In genomic region chr16:9362050-9362449, GRCh38 we compare ENCODE assay signal across 29 cellular contexts.
"Had no signal": no experiment of that assay in that cellular context is flagged by ENCODE, and none has a peak within 500 bp of the region (broad histone marks: within the 10 kb centered on the region; RNA-seq: fewer than 3 reads in every experiment).

No MANE protein-coding gene starts in this region.

- H3K27me3 Mint-ChIP-seq: activated CD4-positive, alpha-beta memory T cell treated with anti-CD3 and anti-CD28 coated beads, Interleukin-2, amount 10 ng/mL, durations not matched to agents 7 days and 5 days; activated CD4-positive, alpha-beta T cell treated with anti-CD3 and anti-CD28 coated beads, Interleukin-2, amount 10 ng/mL, durations not matched to agents 7 days and 5 days; activated naive CD4-positive, alpha-beta T cell treated with anti-CD3 and anti-CD28 coated beads, Interleukin-2, amount 50 U/mL, for 24 hours; activated naive CD8-positive, alpha-beta T cell treated with anti-CD3 and anti-CD28 coated beads, Interleukin-2, amount 50 U/mL, for 24 hours; activated T-helper 17 cell treated with anti-CD3 and anti-CD28 coated beads, Interleukin-2, amount 50 U/mL, for 72 hours; effector memory CD8-positive, alpha-beta T cell had no signal

- H3K27ac Mint-ChIP-seq: activated CD4-positive, alpha-beta memory T cell treated with anti-CD3 and anti-CD28 coated beads, Interleukin-2, amount 10 ng/mL, durations not matched to agents 7 days and 5 days; activated CD4-positive, alpha-beta T cell treated with anti-CD3 and anti-CD28 coated beads, Interleukin-2, amount 10 ng/mL, durations not matched to agents 7 days and 5 days; activated naive CD4-positive, alpha-beta T cell treated with anti-CD3 and anti-CD28 coated beads for 36 hours; activated naive CD4-positive, alpha-beta T cell treated with anti-CD3 and anti-CD28 coated beads, Interleukin-2, amount 50 U/mL, for 24 hours; activated naive CD8-positive, alpha-beta T cell treated with anti-CD3 and anti-CD28 coated beads for 36 hours; activated naive CD8-positive, alpha-beta T cell treated with anti-CD3 and anti-CD28 coated beads, Interleukin-2, amount 50 U/mL, for 24 hours; activated T-helper 17 cell treated with anti-CD3 and anti-CD28 coated beads, Interleukin-2, amount 50 U/mL, for 72 hours; effector memory CD8-positive, alpha-beta T cell had no signal

- ATAC-seq: activated naive CD8-positive, alpha-beta T cell treated with anti-CD3 and anti-CD28 coated beads, Interleukin-2, amount 50 U/mL, for 24 hours; activated T-cell treated with anti-CD3 and anti-CD28 coated beads, Interleukin-2, amount 50 U/mL, for 4 hours; activated T-helper 17 cell treated with anti-CD3 and anti-CD28 coated beads, Interleukin-2, amount 50 U/mL, for 72 hours; body of pancreas; effector memory CD8-positive, alpha-beta T cell had no signal

- H3K4me3 ChIP-seq: adrenal gland, body of pancreas had no signal

- H3K4me3 Mint-ChIP-seq: activated CD4-positive, alpha-beta memory T cell treated with anti-CD3 and anti-CD28 coated beads, Interleukin-2, amount 10 ng/mL, durations not matched to agents 7 days and 5 days; activated CD4-positive, alpha-beta T cell treated with anti-CD3 and anti-CD28 coated beads, Interleukin-2, amount 10 ng/mL, durations not matched to agents 7 days and 5 days; activated naive CD4-positive, alpha-beta T cell treated with anti-CD3 and anti-CD28 coated beads for 36 hours; activated naive CD4-positive, alpha-beta T cell treated with anti-CD3 and anti-CD28 coated beads, Interleukin-2, amount 50 U/mL, for 24 hours; activated naive CD8-positive, alpha-beta T cell treated with anti-CD3 and anti-CD28 coated beads for 36 hours; activated naive CD8-positive, alpha-beta T cell treated with anti-CD3 and anti-CD28 coated beads, Interleukin-2, amount 50 U/mL, for 24 hours; activated T-cell treated with anti-CD3 and anti-CD28 coated beads, Interleukin-2, amount 50 U/mL, for 4 hours; activated T-helper 17 cell treated with anti-CD3 and anti-CD28 coated beads, Interleukin-2, amount 50 U/mL, for 72 hours; effector memory CD8-positive, alpha-beta T cell had no signal

- H3K4me1 Mint-ChIP-seq: activated CD4-positive, alpha-beta memory T cell treated with anti-CD3 and anti-CD28 coated beads, Interleukin-2, amount 10 ng/mL, durations not matched to agents 7 days and 5 days; activated CD4-positive, alpha-beta T cell treated with anti-CD3 and anti-CD28 coated beads, Interleukin-2, amount 10 ng/mL, durations not matched to agents 7 days and 5 days; activated naive CD4-positive, alpha-beta T cell treated with anti-CD3 and anti-CD28 coated beads, Interleukin-2, amount 50 U/mL, for 24 hours; activated naive CD8-positive, alpha-beta T cell treated with anti-CD3 and anti-CD28 coated beads for 36 hours; activated naive CD8-positive, alpha-beta T cell treated with anti-CD3 and anti-CD28 coated beads, Interleukin-2, amount 50 U/mL, for 24 hours; activated T-helper 17 cell treated with anti-CD3 and anti-CD28 coated beads, Interleukin-2, amount 50 U/mL, for 72 hours had no signal

- H3K27me3 ChIP-seq: adrenal gland, body of pancreas had no signal

- DNase-seq: activated CD4-positive, alpha-beta memory T cell treated with anti-CD3 and anti-CD28 coated beads, Interleukin-2, amount 10 ng/mL, durations not matched to agents 7 days and 5 days; activated CD4-positive, alpha-beta T cell treated with anti-CD3 and anti-CD28 coated beads for 1 hour; activated CD4-positive, alpha-beta T cell treated with anti-CD3 and anti-CD28 coated beads for 4 hours; activated CD4-positive, alpha-beta T cell treated with anti-CD3 and anti-CD28 coated beads, Interleukin-2, amount 10 ng/mL, durations not matched to agents 7 days and 5 days; activated CD4-positive, alpha-beta T cell treated with anti-CD3 and anti-CD28 coated beads, Interleukin-2, amount 50 U/mL, for 4 hours; activated effector memory CD4-positive, alpha-beta T cell treated with Interleukin-2 at 50 U/mL for 16 hours; activated naive CD4-positive, alpha-beta T cell treated with anti-CD3 and anti-CD28 coated beads for 36 hours; activated naive CD8-positive, alpha-beta T cell treated with anti-CD3 and anti-CD28 coated beads for 36 hours; activated naive CD8-positive, alpha-beta T cell treated with anti-CD3 and anti-CD28 coated beads, Interleukin-2, amount 50 U/mL, for 24 hours; activated T-cell treated with anti-CD3 and anti-CD28 coated beads, Interleukin-2, amount 50 U/mL, for 4 hours; adrenal gland; amygdala; aorta; body of pancreas; caudate nucleus; cortex of kidney; dermis blood vessel endothelial cell; effector CD4-positive, alpha-beta T cell; effector memory CD8-positive, alpha-beta T cell; foreskin fibroblast; head of caudate nucleus; T-helper 2 cell had no signal

- H3K36me3 ChIP-seq: adrenal gland had no signal

- FAIRE-seq: colon, endometrium, endothelial cell of umbilical vein, frontal cortex had no signal

- H3K36me3 Mint-ChIP-seq: activated naive CD4-positive, alpha-beta T cell treated with anti-CD3 and anti-CD28 coated beads, Interleukin-2, amount 50 U/mL, for 24 hours; activated naive CD8-positive, alpha-beta T cell treated with anti-CD3 and anti-CD28 coated beads for 36 hours had no signal

- H3K27ac ChIP-seq: adrenal gland, body of pancreas, epithelial cell of prostate had no signal

- H3K9me3 ChIP-seq: adrenal gland, body of pancreas had no signal
